Comparison of ENCODE assay signal across 1 cellular context in genomic region chr10:29691564-29692064, GRCh38.
TF ChIP-seq lines count a peak whose summit lies in the region.

No MANE protein-coding gene starts in this region.

TF ChIP-seq in GM23338, 12 proteins besides CTCF, POLR2A, EP300 and RAD21 (continued from another document):
- TF ChIP-seq, protein P1, sequence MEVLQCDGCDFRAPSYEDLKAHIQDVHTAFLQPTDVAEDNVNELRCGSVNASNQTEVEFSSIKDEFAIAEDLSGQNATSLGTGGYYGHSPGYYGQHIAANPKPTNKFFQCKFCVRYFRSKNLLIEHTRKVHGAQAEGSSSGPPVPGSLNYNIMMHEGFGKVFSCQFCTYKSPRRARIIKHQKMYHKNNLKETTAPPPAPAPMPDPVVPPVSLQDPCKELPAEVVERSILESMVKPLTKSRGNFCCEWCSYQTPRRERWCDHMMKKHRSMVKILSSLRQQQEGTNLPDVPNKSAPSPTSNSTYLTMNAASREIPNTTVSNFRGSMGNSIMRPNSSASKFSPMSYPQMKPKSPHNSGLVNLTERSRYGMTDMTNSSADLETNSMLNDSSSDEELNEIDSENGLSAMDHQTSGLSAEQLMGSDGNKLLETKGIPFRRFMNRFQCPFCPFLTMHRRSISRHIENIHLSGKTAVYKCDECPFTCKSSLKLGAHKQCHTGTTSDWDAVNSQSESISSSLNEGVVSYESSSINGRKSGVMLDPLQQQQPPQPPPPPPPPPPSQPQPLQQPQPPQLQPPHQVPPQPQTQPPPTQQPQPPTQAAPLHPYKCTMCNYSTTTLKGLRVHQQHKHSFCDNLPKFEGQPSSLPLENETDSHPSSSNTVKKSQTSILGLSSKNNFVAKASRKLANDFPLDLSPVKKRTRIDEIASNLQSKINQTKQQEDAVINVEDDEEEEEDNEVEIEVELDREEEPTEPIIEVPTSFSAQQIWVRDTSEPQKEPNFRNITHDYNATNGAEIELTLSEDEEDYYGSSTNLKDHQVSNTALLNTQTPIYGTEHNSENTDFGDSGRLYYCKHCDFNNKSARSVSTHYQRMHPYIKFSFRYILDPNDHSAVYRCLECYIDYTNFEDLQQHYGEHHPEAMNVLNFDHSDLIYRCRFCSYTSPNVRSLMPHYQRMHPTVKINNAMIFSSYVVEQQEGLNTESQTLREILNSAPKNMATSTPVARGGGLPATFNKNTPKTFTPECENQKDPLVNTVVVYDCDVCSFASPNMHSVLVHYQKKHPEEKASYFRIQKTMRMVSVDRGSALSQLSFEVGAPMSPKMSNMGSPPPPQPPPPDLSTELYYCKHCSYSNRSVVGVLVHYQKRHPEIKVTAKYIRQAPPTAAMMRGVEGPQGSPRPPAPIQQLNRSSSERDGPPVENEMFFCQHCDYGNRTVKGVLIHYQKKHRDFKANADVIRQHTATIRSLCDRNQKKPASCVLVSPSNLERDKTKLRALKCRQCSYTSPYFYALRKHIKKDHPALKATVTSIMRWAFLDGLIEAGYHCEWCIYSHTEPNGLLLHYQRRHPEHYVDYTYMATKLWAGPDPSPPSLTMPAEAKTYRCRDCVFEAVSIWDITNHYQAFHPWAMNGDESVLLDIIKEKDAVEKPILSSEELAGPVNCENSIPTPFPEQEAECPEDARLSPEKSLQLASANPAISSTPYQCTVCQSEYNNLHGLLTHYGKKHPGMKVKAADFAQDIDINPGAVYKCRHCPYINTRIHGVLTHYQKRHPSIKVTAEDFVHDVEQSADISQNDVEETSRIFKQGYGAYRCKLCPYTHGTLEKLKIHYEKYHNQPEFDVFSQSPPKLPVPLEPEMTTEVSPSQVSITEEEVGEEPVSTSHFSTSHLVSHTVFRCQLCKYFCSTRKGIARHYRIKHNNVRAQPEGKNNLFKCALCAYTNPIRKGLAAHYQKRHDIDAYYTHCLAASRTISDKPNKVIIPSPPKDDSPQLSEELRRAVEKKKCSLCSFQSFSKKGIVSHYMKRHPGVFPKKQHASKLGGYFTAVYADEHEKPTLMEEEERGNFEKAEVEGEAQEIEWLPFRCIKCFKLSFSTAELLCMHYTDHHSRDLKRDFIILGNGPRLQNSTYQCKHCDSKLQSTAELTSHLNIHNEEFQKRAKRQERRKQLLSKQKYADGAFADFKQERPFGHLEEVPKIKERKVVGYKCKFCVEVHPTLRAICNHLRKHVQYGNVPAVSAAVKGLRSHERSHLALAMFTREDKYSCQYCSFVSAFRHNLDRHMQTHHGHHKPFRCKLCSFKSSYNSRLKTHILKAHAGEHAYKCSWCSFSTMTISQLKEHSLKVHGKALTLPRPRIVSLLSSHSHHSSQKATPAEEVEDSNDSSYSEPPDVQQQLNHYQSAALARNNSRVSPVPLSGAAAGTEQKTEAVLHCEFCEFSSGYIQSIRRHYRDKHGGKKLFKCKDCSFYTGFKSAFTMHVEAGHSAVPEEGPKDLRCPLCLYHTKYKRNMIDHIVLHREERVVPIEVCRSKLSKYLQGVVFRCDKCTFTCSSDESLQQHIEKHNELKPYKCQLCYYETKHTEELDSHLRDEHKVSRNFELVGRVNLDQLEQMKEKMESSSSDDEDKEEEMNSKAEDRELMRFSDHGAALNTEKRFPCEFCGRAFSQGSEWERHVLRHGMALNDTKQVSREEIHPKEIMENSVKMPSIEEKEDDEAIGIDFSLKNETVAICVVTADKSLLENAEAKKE (CRISPR knock-in tag; IDR thresholded peaks at IDR 0.05) = no peak
